Comparison of ENCODE assay signal across 11 cellular contexts in genomic region chr3:27431116-27431515, GRCh38. TPM values are rescaled to one million over a fixed set of nuclear protein-coding genes. Genes with fewer than 3 reads are reported as not detected.
DNase-seq lines count a peak whose midpoint lies in the region; ATAC-seq, FAIRE-seq and TF ChIP-seq lines count a peak whose summit lies in the region.
"Had no signal": no experiment of that assay in that cellular context is flagged by ENCODE, and none has a peak within 500 bp of the region (broad histone marks: within the 10 kb centered on the region; RNA-seq: fewer than 3 reads in every experiment).

No MANE protein-coding gene starts in this region.

- H3K4me3 ChIP-seq in A549, result no peak overlapping the region

- TF ChIP-seq RAD21 in A549 (conservative IDR thresholded peaks at IDR 0.05 in 1 of 2, IDR thresholded peaks at IDR 0.05 in 1 of 2), result 0 out of 5 replicates have a peak, but pooled peaks of 1 of the 2 experiments have one; percentile 11

- DNase-seq in A549 (ENCODE audit: low read depth in 1 of 2, low spot score in 1 of 2) (peak; percentile 23 to 87), HTR-8/SVneo (ENCODE audit: insufficient read length, low spot score) (peak; percentile 82), dedifferentiated amniotic fluid mesenchymal stem cell (ENCODE audit: extremely low spot score) (peak; percentile 94), lung microvascular endothelial cell (ENCODE audit: low read depth in 2 of 2) (peak; percentile 46 to 86), cortex of kidney (lab: John Stamatoyannopoulos, UW) (no peak), DMS153 (lab: John Stamatoyannopoulos, UW) (no peak), GM13977 (ENCODE audit: low spot score) (no peak)
- no peak for DNase-seq in activated effector memory CD4-positive, alpha-beta T cell treated with anti-CD3 and anti-CD28 coated beads, Interleukin-2, amount 50 U/mL, for 16 hours
- DNase-seq: activated T-cell treated with anti-CD3 and anti-CD28 coated beads for 4 hours, OCI-M1 had no signal

- H3K9me3 ChIP-seq in A549, result no peaks in the 10 kb centered on the region

- peak overlapping the region; percentile 57 to 84; a peak in 5 of 6 replicates for H3K27ac ChIP-seq in A549
- H3K27ac ChIP-seq: C4-2B had no signal

- ATAC-seq in A549, result peak; percentile 90 to 93

- TF ChIP-seq POLR2A in A549 (IDR thresholded peaks at IDR 0.05; ENCODE audit: low read length), result no peak

- in situ Hi-C loops in GM13977 (cut with MboI; ENCODE audit: low pct_unique_long_range_greater_than_20kb, low sequenced_read_pairs, unreplicated experiment), result no loop called here

- FAIRE-seq in A549 (lab: Jason Lieb, UNC) (peak; percentile 95), HTR-8/SVneo (lab: Jason Lieb, UNC) (peak; percentile 83)

- TF ChIP-seq CTCF in A549 (IDR thresholded peaks at IDR 0.05) (no peak), GM13977 (IDR thresholded peaks at IDR 0.05; ENCODE audit: extremely low read depth, insufficient read depth, missing control alignments) (no peak)

- POLR2A ChIA-PET in A549 (lab: Yijun Ruan, JAX), result no interaction called here

- 16% methylated on average over 6 of the region's 6 CpGs for WGBS in A549 (ENCODE audit: missing lambda C conversion rate)

- CTCF ChIA-PET in A549 (lab: Yijun Ruan, JAX), result interaction anchor here (1.1 to 1.7 kb wide), 2 partner anchors 19 to 250 kb away, joined by 3 to 5 read pairs; no protein-coding TSS in a partner anchor

- TF ChIP-seq EP300 in A549 (IDR thresholded peaks at IDR 0.05), result no peak

- H3K4me1 ChIP-seq in A549, result peaks cover 60% of the 10 kb centered on the region

- peak overlapping the region; percentile 68 for H3K4me2 ChIP-seq in A549

TF ChIP-seq in A549, 52 proteins besides CTCF, POLR2A, EP300 and RAD21:
- peak; percentile 75 for TF ChIP-seq GATA3 (IDR thresholded peaks at IDR 0.05; ENCODE audit: borderline replicate concordance)
- no peak for TF ChIP-seq ESRRA (IDR thresholded peaks at IDR 0.05; ENCODE audit: borderline replicate concordance, low read length)
- TF ChIP-seq BHLHE40 (IDR thresholded peaks at IDR 0.05; ENCODE audit: low read depth, low read length), result no peak
- TF ChIP-seq CEBPB (IDR thresholded peaks at IDR 0.05), result peak in 1 of 2 experiments; percentile 58; a peak in 1 of 4 replicates
- peak; percentile 51; the same call in 1 of the 2 replicates for TF ChIP-seq JUNB (IDR thresholded peaks at IDR 0.05)
- 0 out of 2 replicates have a peak, but pooled peaks have one; percentile 45 for TF ChIP-seq PBX3 (IDR thresholded peaks at IDR 0.05)
- peak; percentile 78 for TF ChIP-seq MAX (IDR thresholded peaks at IDR 0.05)
- peak; percentile 71 for TF ChIP-seq FOSL2 (IDR thresholded peaks at IDR 0.05)
- peak; percentile 78 for TF ChIP-seq FOSL2 (CRISPR knock-in tag; IDR thresholded peaks at IDR 0.05)
- peak in 1 of 2 experiments; percentile 64; a peak in 1 of 5 replicates for TF ChIP-seq JUN (IDR thresholded peaks at IDR 0.05)

RNA-seq across cellular contexts. Expression of gene SLC4A7, which starts 53.1 kb away (rescaled TPM):
- polyA plus RNA-seq in A549 (2011; rRNA removed), result 49.1 and 70.2 TPM in 2 replicates
- 5.8 and 6.6 TPM in 2 replicates for polyA plus RNA-seq in A549 (2012; cell fraction: cytosol; rRNA removed)
- polyA plus RNA-seq in A549 (2012; cell fraction: nucleus; rRNA removed), result 15.8 and 19.0 TPM in 2 replicates
- polyA plus RNA-seq in A549 (2017; fragmentation: RNase III; extraction: RNeasy Plus Mini Kit Qiagen cat#74134 plus additional on column Dnase treatment), result 33.6 to 38.1 TPM (median 35.1 TPM) in 3 replicates
- 50.1 and 55.9 TPM in 2 replicates for polyA minus RNA-seq in A549 (2011; rRNA and poly(A)+ RNA removed)
- total RNA-seq in lung microvascular endothelial cell, result 26.8 and 39.1 TPM in 2 replicates

Comparison
In these comparisons a context has a peak if more than half of its experiments do, and no peak if none do; other contexts are left out.
1. DNase-seq: peak in A549 (2 of 2), HTR-8/SVneo (single experiment), dedifferentiated amniotic fluid mesenchymal stem cell (single experiment) and lung microvascular endothelial cell (2 of 2); none in cortex of kidney (single experiment), DMS153 (single experiment), GM13977 (single experiment) and activated effector memory CD4-positive, alpha-beta T cell treated with anti-CD3 and anti-CD28 coated beads, Interleukin-2, amount 50 U/mL, for 16 hours (single experiment).